Comparison of ENCODE assay signal across 8 cellular contexts in the genomic region with DNA sequence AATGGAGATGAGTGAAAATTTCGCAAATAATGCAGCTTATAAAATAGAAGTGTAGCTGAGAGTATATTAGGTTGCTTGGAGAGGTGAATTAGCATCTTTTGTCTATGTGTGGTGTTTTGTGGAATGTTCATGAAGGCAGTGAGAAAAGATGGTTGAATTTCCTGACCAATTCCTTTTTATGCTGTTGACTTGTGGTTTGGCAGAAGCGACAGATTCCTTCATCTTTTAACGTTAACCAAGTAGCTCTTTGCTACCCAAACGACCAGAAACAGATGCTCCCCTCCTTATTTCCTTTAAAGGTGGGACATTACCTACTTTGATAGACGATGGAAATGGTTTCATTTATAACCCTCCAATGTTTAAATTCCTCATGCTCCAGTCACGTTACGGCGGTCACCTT.
"Had no signal": no experiment of that assay in that cellular context is flagged by ENCODE, and none has a peak within 500 bp of the region (broad histone marks: within the 10 kb centered on the region; RNA-seq: fewer than 3 reads in every experiment).

No MANE protein-coding gene starts in this region.

- DNase-seq: GDM1, GF-D8 had no signal

- H3K4me3 ChIP-seq: GM12878 had no signal

- ATAC-seq: GM12878 had no signal

- FAIRE-seq: G401.6, GM12878, GM12891, GM12892, GM18507, GM19239 had no signal
